In genomic region chr20:63520594-63520938, GRCh38 we compare ENCODE assay signal across 8 cellular contexts. TPM values are rescaled to one million over a fixed set of nuclear protein-coding genes. Genes with fewer than 3 reads are reported as not detected.
DNase-seq lines count a peak whose midpoint lies in the region; ATAC-seq and TF ChIP-seq lines count a peak whose summit lies in the region.

TSS of gene PPDPF (plus strand) at chr20:63520765. CDS start at chr20:63521309, 544 bp downstream.

- peak; percentile 88 for DNase-seq in ELR (ENCODE audit: low read depth)
- DNase-seq in T-cell: peak; percentile 65 to 89 (median 78)
- peak; percentile 79 to 89 for DNase-seq in heart right ventricle
- DNase-seq in posterior cingulate gyrus: peak; percentile 69 to 98 (median 80)
- DNase-seq in tibial nerve (ENCODE audit: low spot score in 2 of 2): peak; percentile 70

- TF ChIP-seq EP300 in tibial nerve (IDR thresholded peaks at IDR 0.05): peak in 1 of 2 donors; percentile 97

- H3K4me3 Mint-ChIP-seq in T-cell: peak within 1 kb of the TSS; percentile 75 to 79 (median 76)

- H4K20me1 ChIP-seq in KMS-11 (ENCODE audit: insufficient read depth): no peaks in the 10 kb centered on the region

- H3K27me3 ChIP-seq in KMS-11 (ENCODE audit: insufficient read depth, low read depth) (peaks cover 58% of the 10 kb centered on the region), heart right ventricle (peaks cover 0 to 3% (median 0%) of the 10 kb centered on the region in 7 donors), tibial nerve (peaks cover 0 to 4% of the 10 kb centered on the region in 2 donors)

- no peaks in the 10 kb centered on the region for H3K79me2 ChIP-seq in KMS-11 (ENCODE audit: insufficient read depth, low read depth)

- intact Hi-C loops in heart right ventricle (cut with DNase I) (loop anchor here in 6 of 10 donors (1.0 to 10.0 kb wide), 4 partner anchors 23 to 76 kb away; no protein-coding TSS in a partner anchor), posterior cingulate gyrus (cut with DNase I) (loop anchor here (1.0 kb wide), 1 partner anchor 24 kb away; no protein-coding TSS in a partner anchor)

- ATAC-seq in GM21717 (IDR thresholded peaks at IDR 0.05; ENCODE audit: unreplicated experiment) (peak; percentile 41), T-cell (replicated peaks in 1 of 4) (peak; percentile 82 to 90 (median 86)), heart right ventricle (peak; percentile 86 to 92 (median 91))

- peaks cover 0 to 7% (median 0%) of the 10 kb centered on the region in 11 donors for H3K9me3 ChIP-seq in heart right ventricle
- H3K9me3 ChIP-seq in tibial nerve: peaks cover 0 to 10% (median 0%) of the 10 kb centered on the region in 4 donors

- H3K4me1 ChIP-seq in KMS-11 (ENCODE audit: low read depth, poor library complexity, severe bottlenecking): no peaks in the 10 kb centered on the region
- peaks cover 14 to 39% (median 22%) of the 10 kb centered on the region in 9 donors for H3K4me1 ChIP-seq in heart right ventricle
- H3K4me1 ChIP-seq in tibial nerve: peaks cover 0 to 43% (median 16%) of the 10 kb centered on the region in 4 donors

- H3K9me3 Mint-ChIP-seq in T-cell: no peaks in the 10 kb centered on the region

- CTCF ChIA-PET in T-cell (lab: Charles Lee): interaction anchor here in 1 of 2 donors (0.6 to 0.7 kb wide), 3 partner anchors 24 to 551 kb away, joined by 3 to 5 read pairs (median 4); no protein-coding TSS in a partner anchor

- WGBS in adipose tissue, 3 donors: 0 to 1% (median 0%) methylated on average over 16 to 54 of the region's 54 CpGs
- WGBS in heart right ventricle, 2 donors: 0% methylated on average over 48 to 52 of the region's 54 CpGs
- 0 to 2% methylated on average over 4 to 13 of the region's 54 CpGs for WGBS in tibial nerve, 2 donors

- H3K9ac ChIP-seq in KMS-11: no peak within 1 kb of the TSS

- TF ChIP-seq POLR2A in tibial nerve (IDR thresholded peaks at IDR 0.05): peak; percentile 92 to 97

- H3K27ac ChIP-seq in KMS-11: no peak within 1 kb of the TSS
- H3K27ac ChIP-seq in adipose tissue (ENCODE audit: low read depth, low read length): no peak within 1 kb of the TSS
- H3K27ac ChIP-seq in heart right ventricle: peak within 1 kb of the TSS; percentile 90 to 100 (median 96)
- peak within 1 kb of the TSS; percentile 93 to 100 (median 95) for H3K27ac ChIP-seq in tibial nerve

- no peak within 1 kb of the TSS for H3K4me3 ChIP-seq in KMS-11 (IDR thresholded peaks at IDR 0.05; ENCODE audit: insufficient read depth, low read depth, low read length)
- H3K4me3 ChIP-seq in heart right ventricle: peak within 1 kb of the TSS; percentile 55 to 99 (median 74)
- peak within 1 kb of the TSS; percentile 69 to 99 (median 85) for H3K4me3 ChIP-seq in tibial nerve

- peak within 1 kb of the TSS; percentile 49 for H2AFZ ChIP-seq in KMS-11 (ENCODE audit: low read depth)

- peak within 1 kb of the TSS; percentile 52 to 71 for H3K27ac Mint-ChIP-seq in T-cell

- TF ChIP-seq CTCF in KMS-11 (conservative IDR thresholded peaks at IDR 0.05; ENCODE audit: low read depth, low read length): no peak
- TF ChIP-seq CTCF in heart right ventricle (IDR thresholded peaks at IDR 0.05): no peak
- TF ChIP-seq CTCF in tibial nerve (IDR thresholded peaks at IDR 0.05): peak in 1 of 5 experiments; percentile 21

- H3K36me3 ChIP-seq in KMS-11 (ENCODE audit: insufficient read depth) (no peaks in the 10 kb centered on the region), heart right ventricle (peaks cover 0 to 23% (median 4%) of the 10 kb centered on the region in 9 donors), tibial nerve (peaks cover 0 to 31% (median 0%) of the 10 kb centered on the region in 3 donors)

- POLR2A ChIA-PET in T-cell (lab: Charles Lee): interaction anchor here (0.6 kb wide), 4 partner anchors 10 to 559 kb away, joined by 3 to 6 read pairs (median 4); partner anchors contain the start of gene OPRL1 (in 1 of the 2)

- H3K4me1 Mint-ChIP-seq in T-cell: peaks cover 17 to 34% (median 20%) of the 10 kb centered on the region in 3 donors

- no peaks in the 10 kb centered on the region for H3K27me3 Mint-ChIP-seq in T-cell

- H3K4me2 ChIP-seq in KMS-11: peak within 1 kb of the TSS; percentile 45; the same call in 1 of the 2 replicates

- peaks cover 9% of the 10 kb centered on the region for H3K36me3 Mint-ChIP-seq in T-cell

RNA-seq across cellular contexts. Expression of gene PPDPF, which starts in this region (rescaled TPM):
- total RNA-seq in T-cell (100 to 1,000 TPM; 147 to 320 (median 300) TPM), heart right ventricle (100 to 1,000 TPM; 186 to 433 (median 269) TPM), tibial nerve (100 to 1,000 TPM in 3 of 4 donors, 10 to 100 TPM in 1; 59.0 to 165 (median 119) TPM)
- polyA plus RNA-seq in adipose tissue (100 to 1,000 TPM; 195 to 215 (median 203) TPM), heart right ventricle (100 to 1,000 TPM; 261 to 324 TPM)

Comparison
In these comparisons a context has a peak if more than half of its experiments do, and no peak if none do; other contexts are left out.
1. ATAC-seq: peak in every context shown above with its lines; median percentile 91 in heart right ventricle; 86 in T-cell; 41 in GM21717.
2. H3K27ac ChIP-seq: peak in heart right ventricle (10 of 10) and tibial nerve (4 of 4); none in KMS-11 (single experiment) and adipose tissue (single experiment).
3. Peak in every context shown above with its lines, with median percentiles within 50 percentile points of each other: DNase-seq.